8 cellular contexts compared by ENCODE assay signal in the genomic region with DNA sequence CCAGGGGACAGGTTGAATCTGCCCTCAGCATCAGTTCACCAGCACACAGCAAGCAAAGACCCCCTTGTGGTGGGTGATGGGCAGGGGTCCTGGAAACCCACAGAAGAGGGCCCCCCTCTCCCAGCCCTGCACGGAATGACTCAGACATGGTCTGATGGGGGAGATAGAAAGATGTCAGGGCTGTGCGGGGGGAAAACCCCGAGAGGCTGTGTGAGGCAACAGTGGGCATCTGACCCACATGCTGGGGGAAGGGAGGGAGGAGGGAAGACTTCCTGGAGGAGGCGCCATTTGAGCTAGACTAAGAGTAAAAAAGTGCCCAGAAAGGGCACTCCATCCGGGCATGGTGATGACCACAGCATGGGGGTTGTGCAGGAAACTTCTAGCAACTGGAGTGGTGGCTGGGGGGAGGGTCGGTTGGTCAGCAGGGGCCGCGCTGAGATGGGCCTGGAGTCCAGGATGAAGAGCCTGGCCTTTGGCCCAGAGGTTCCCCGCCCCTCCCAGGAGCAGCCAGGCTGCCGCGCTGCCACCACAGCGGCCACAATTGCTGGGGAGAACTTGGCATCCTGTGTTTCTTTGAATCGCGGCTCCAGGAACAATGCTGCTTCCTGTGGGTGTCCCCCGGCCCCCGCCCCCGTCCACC. TPM values are rescaled to one million over a fixed set of nuclear protein-coding genes. Genes with fewer than 3 reads are reported as not detected.
DNase-seq lines count a peak whose midpoint lies in the region; ATAC-seq and TF ChIP-seq lines count a peak whose summit lies in the region.

No MANE protein-coding gene starts in this region.

- in situ Hi-C loops in astrocyte of the spinal cord (cut with HindIII; ENCODE audit: low sequenced_read_pairs) = no loop called here
- in situ Hi-C loops in HAP-1 (cut with MboI; ENCODE audit: low sequenced_read_pairs) = no loop called here

- H3K4me3 Mint-ChIP-seq in stimulated activated effector memory CD8-positive, alpha-beta T cell treated with anti-CD3 and anti-CD28 coated beads, Interleukin-12 subunit alpha, Interleukin-12 subunit beta, amount 100 ng/mL, for 72 hours = peak overlapping the region; percentile 95

- no peaks in the 10 kb centered on the region for H3K27me3 ChIP-seq in lung (ENCODE audit: control insufficient read depth, insufficient read depth)
- no peaks in the 10 kb centered on the region for H3K27me3 ChIP-seq in HAP-1 (ENCODE audit: low read depth)

- H3K27ac ChIP-seq in lung (ENCODE audit: low read depth in 1 of 2, low read length in 1 of 2) = peak overlapping the region in 1 of 2 donors; percentile 79

- DNase-seq in H4 (ENCODE audit: low spot score) = peak; percentile 85
- DNase-seq in T-helper 2 cell = peak in 4 of 5 experiments; percentile 52 to 88 (median 72)
- no peak for DNase-seq in astrocyte of the spinal cord (ENCODE audit: low read depth, low spot score)
- DNase-seq in lung (ENCODE audit: low spot score) = peak; percentile 59
- peak; percentile 54 to 88 for DNase-seq in stimulated activated effector memory CD8-positive, alpha-beta T cell treated with anti-CD3 and anti-CD28 coated beads, Interleukin-12 subunit alpha, Interleukin-12 subunit beta, amount 100 ng/mL, for 72 hours (ENCODE audit: low spot score in 2 of 2)
- DNase-seq in HAP-1 (ENCODE audit: low spot score in 2 of 2) = no peak

- no peak for TF ChIP-seq CTCF in astrocyte of the spinal cord (IDR thresholded peaks at IDR 0.05; ENCODE audit: low read depth, low read length)
- TF ChIP-seq CTCF in lung (IDR thresholded peaks at IDR 0.05; ENCODE audit: control extremely low read depth, extremely low read depth) = no peak

- H3K36me3 ChIP-seq in lung (ENCODE audit: control insufficient read depth in 2 of 2, insufficient read depth in 2 of 2, low read length in 2 of 2) (peaks cover 0 to 15% of the 10 kb centered on the region in 2 donors), HAP-1 (replicated peaks) (peaks cover 4% of the 10 kb centered on the region)

- peaks cover 50% of the 10 kb centered on the region for H3K4me1 Mint-ChIP-seq in stimulated activated effector memory CD8-positive, alpha-beta T cell treated with anti-CD3 and anti-CD28 coated beads, Interleukin-12 subunit alpha, Interleukin-12 subunit beta, amount 100 ng/mL, for 72 hours

- peak overlapping the region; percentile 93 for H3K27ac Mint-ChIP-seq in stimulated activated effector memory CD8-positive, alpha-beta T cell treated with anti-CD3 and anti-CD28 coated beads, Interleukin-12 subunit alpha, Interleukin-12 subunit beta, amount 100 ng/mL, for 72 hours

- H3K9me3 Mint-ChIP-seq in stimulated activated effector memory CD8-positive, alpha-beta T cell treated with anti-CD3 and anti-CD28 coated beads, Interleukin-12 subunit alpha, Interleukin-12 subunit beta, amount 100 ng/mL, for 72 hours = no peaks in the 10 kb centered on the region

- WGBS in lung, 2 donors = 9 to 16% methylated on average over 17 of the region's 17 CpGs

- peaks cover 59% of the 10 kb centered on the region for H3K36me3 Mint-ChIP-seq in stimulated activated effector memory CD8-positive, alpha-beta T cell treated with anti-CD3 and anti-CD28 coated beads, Interleukin-12 subunit alpha, Interleukin-12 subunit beta, amount 100 ng/mL, for 72 hours

- H3K4me3 ChIP-seq in astrocyte of the spinal cord (ENCODE audit: low read depth, low read length) (peak overlapping the region; percentile 52), lung (no peak overlapping the region), HAP-1 (no peak overlapping the region)

- H3K9me3 ChIP-seq in lung (ENCODE audit: control insufficient read depth in 2 of 2, insufficient read depth in 1 of 2, low read length in 1 of 2) (no peaks in the 10 kb centered on the region), HAP-1 (no peaks in the 10 kb centered on the region)

- ATAC-seq in lung (ENCODE audit: insufficient read depth, low FRiP score) (no peak), HG03139 (IDR thresholded peaks at IDR 0.05; ENCODE audit: unreplicated experiment) (no peak), GM18873 (IDR thresholded peaks at IDR 0.05; ENCODE audit: low FRiP score, unreplicated experiment) (no peak)
- ATAC-seq in stimulated activated effector memory CD8-positive, alpha-beta T cell treated with anti-CD3 and anti-CD28 coated beads, Interleukin-12 subunit alpha, Interleukin-12 subunit beta, amount 100 ng/mL, for 72 hours = peak; percentile 75

- peaks cover 0 to 35% of the 10 kb centered on the region in 2 donors for H3K4me1 ChIP-seq in lung (ENCODE audit: control insufficient read depth in 2 of 2, insufficient read depth in 2 of 2, low read length in 2 of 2)
- H3K4me1 ChIP-seq in HAP-1 = peaks cover 40% of the 10 kb centered on the region

RNA-seq across cellular contexts. Expression of a gene that starts 2.5 kb away (rescaled TPM):
- 11.0 and 14.7 TPM in 2 replicates for total RNA-seq in H4 (2014; rRNA removed; shearing (Covaris generic))
- 10 to 100 TPM; 11.5 to 47.6 TPM for total RNA-seq in lung
- polyA plus RNA-seq in lung = 10 to 100 TPM; 18.9 to 28.6 TPM

RNA-seq across cellular contexts. Expression of a gene that starts 33.3 kb away (rescaled TPM):
- total RNA-seq in H4 (2014; rRNA removed; shearing (Covaris generic)) = 31.7 and 41.5 TPM in 2 replicates
- total RNA-seq in lung = 10 to 100 TPM; 28.7 to 29.4 TPM
- polyA plus RNA-seq in lung = 10 to 100 TPM; 23.2 to 30.4 TPM

RNA-seq across cellular contexts. Expression of a gene that starts 36.7 kb away (rescaled TPM):
- total RNA-seq in H4 (2014; rRNA removed; shearing (Covaris generic)) = 13.5 and 17.2 TPM in 2 replicates
- 10 to 100 TPM; 20.9 to 29.0 TPM for total RNA-seq in lung
- 10 to 100 TPM in 1 of 2 donors, 1 to 10 TPM in 1; 8.1 to 11.0 TPM for polyA plus RNA-seq in lung

RNA-seq across cellular contexts. Expression of a gene that starts 45.9 kb away (rescaled TPM):
- not detected in 2 replicates for total RNA-seq in H4 (2014; rRNA removed; shearing (Covaris generic))
- total RNA-seq in lung = not detected
- not detected for polyA plus RNA-seq in lung

Comparison
In these comparisons a context has a peak if more than half of its experiments do, and no peak if none do; other contexts are left out.
1. DNase-seq: peak in H4 (single experiment), T-helper 2 cell (4 of 5), lung (single experiment) and stimulated activated effector memory CD8-positive, alpha-beta T cell treated with anti-CD3 and anti-CD28 coated beads, Interleukin-12 subunit alpha, Interleukin-12 subunit beta, amount 100 ng/mL, for 72 hours (2 of 2); none in astrocyte of the spinal cord (single experiment) and HAP-1 (0 of 2).